Comparison of ENCODE assay signal across 8 cellular contexts in the genomic region with DNA sequence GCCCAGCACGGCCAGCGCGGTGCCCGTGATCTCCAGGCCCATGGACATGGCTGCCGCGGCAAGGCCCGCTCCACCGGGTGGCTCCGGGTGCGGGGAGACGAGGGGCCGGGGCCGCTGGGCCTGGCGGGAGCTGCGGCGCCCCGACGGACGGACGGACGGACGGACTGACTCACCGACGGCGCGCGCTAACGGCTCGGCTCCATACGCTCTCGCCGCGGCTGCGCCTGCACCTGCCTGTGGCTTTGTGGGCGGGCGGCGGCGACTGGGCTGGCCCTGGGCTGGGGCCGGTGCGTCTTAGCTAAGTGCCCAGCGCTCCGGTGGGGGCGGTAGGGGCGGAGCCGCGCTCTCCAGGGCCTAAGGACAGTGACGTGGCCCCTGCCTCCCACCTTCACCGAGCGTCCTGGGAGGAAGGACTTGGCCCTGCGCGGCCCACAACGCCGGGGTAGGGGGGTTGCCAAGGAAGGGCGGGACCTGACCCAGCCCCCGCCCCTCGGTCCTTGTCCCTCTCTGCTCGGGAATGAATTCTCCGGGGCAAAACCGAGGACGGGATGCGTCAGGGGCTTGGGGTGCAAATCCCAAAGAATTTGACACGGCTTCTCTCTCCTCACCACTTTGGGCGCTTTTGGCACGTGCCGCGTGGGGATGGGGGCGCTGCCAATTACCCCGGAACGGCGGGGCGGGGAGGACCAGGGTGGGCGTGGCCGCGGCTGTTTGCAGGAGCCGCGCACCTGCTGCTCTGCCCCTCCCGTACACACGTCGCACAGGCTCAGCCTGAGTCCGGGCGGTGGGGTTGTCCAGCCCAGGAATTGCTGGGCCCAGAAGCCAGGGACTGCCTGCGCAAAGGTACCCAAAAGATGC. TPM values are rescaled to one million over a fixed set of nuclear protein-coding genes. Genes with fewer than 3 reads are reported as not detected.
DNase-seq lines count a peak whose midpoint lies in the region; ATAC-seq and TF ChIP-seq lines count a peak whose summit lies in the region.

A gene with protein sequence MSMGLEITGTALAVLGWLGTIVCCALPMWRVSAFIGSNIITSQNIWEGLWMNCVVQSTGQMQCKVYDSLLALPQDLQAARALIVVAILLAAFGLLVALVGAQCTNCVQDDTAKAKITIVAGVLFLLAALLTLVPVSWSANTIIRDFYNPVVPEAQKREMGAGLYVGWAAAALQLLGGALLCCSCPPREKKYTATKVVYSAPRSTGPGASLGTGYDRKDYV (minus strand): TSS at position 269 of the 858 bp plus-strand sequence. CDS start 221 bp downstream, at position 48.

- TF ChIP-seq EP300 in SK-N-SH (IDR thresholded peaks at IDR 0.05; ENCODE audit: borderline replicate concordance in 1 of 2, low read depth in 1 of 2, low read length in 1 of 2) (no peak), ovary (IDR thresholded peaks at IDR 0.05) (no peak)

- H3K9me3 ChIP-seq in SK-N-SH (no peaks in the 10 kb centered on the region), ovary (no peaks in the 10 kb centered on the region)

- peak within 1 kb of the TSS; percentile 73 for H3K9ac ChIP-seq in KMS-11
- H3K9ac ChIP-seq in SK-N-SH, result no peak within 1 kb of the TSS

- H3K4me2 ChIP-seq in KMS-11 (peak within 1 kb of the TSS; percentile 35), SK-N-SH (peak within 1 kb of the TSS; percentile 61)

- H3K27me3 ChIP-seq in KMS-11 (ENCODE audit: insufficient read depth, low read depth) (no peaks in the 10 kb centered on the region), SK-N-SH (ENCODE audit: insufficient read depth) (no peaks in the 10 kb centered on the region), ovary (no peaks in the 10 kb centered on the region)

- DNase-seq in SK-N-SH (peak; percentile 82), ovary (no peak), HPDE6-E6E7 (ENCODE audit: extremely low spot score) (no peak)

- H3K27ac ChIP-seq in C4-2B, result peak within 1 kb of the TSS; percentile 85
- peak within 1 kb of the TSS; percentile 62 for H3K27ac ChIP-seq in KMS-11
- H3K27ac ChIP-seq in SK-N-SH (ENCODE audit: low read depth in 2 of 2, low read length in 1 of 2), result no peak within 1 kb of the TSS
- no peak within 1 kb of the TSS for H3K27ac ChIP-seq in ovary

- no peaks in the 10 kb centered on the region for H4K20me1 ChIP-seq in KMS-11 (ENCODE audit: insufficient read depth)
- no peaks in the 10 kb centered on the region for H4K20me1 ChIP-seq in SK-N-SH (ENCODE audit: insufficient read depth)

- CTCF ChIA-PET in SK-N-SH (lab: Yijun Ruan, JAX), result interaction anchor here (0.9 to 1.4 kb wide), 2 partner anchors 24 to 163 kb away, joined by 3 to 4 read pairs; no protein-coding TSS in a partner anchor

- TF ChIP-seq POLR2A in ovary (IDR thresholded peaks at IDR 0.05), result no peak

- H3K4me1 ChIP-seq in KMS-11 (ENCODE audit: low read depth, poor library complexity, severe bottlenecking), result peaks cover 64% of the 10 kb centered on the region
- H3K4me1 ChIP-seq in SK-N-SH (ENCODE audit: control insufficient read depth in 1 of 2, insufficient read depth in 2 of 2, low read depth in 1 of 2, low read length in 1 of 2), result peaks cover 0 to 6% of the 10 kb centered on the region in 2 experiments; a peak in 1 of 4 replicates
- H3K4me1 ChIP-seq in ovary (ENCODE audit: insufficient read depth), result no peaks in the 10 kb centered on the region

- H3F3A ChIP-seq in SK-N-SH (replicated peaks; ENCODE audit: insufficient read depth), result no peaks in the 10 kb centered on the region

- TF ChIP-seq RAD21 in SK-N-SH (IDR thresholded peaks at IDR 0.05; ENCODE audit: low read length), result no peak

- ATAC-seq in esophagus mucosa (peak; percentile 65), HG03520 (IDR thresholded peaks at IDR 0.05; ENCODE audit: unreplicated experiment) (no peak), GM21447 (IDR thresholded peaks at IDR 0.05; ENCODE audit: unreplicated experiment) (no peak)

- POLR2A ChIA-PET in SK-N-SH (lab: Yijun Ruan, JAX), result no interaction called here

- TF ChIP-seq CTCF in C4-2B (conservative IDR thresholded peaks at IDR 0.05) (no peak), KMS-11 (conservative IDR thresholded peaks at IDR 0.05; ENCODE audit: low read depth, low read length) (no peak), SK-N-SH (IDR thresholded peaks at IDR 0.05) (no peak), ovary (IDR thresholded peaks at IDR 0.05) (no peak)

- 31% methylated on average over 56 of the region's 82 CpGs for WGBS in SK-N-SH (ENCODE audit: low lambda C conversion rate)
- WGBS in ovary, 3 donors, result 0 to 2% (median 1%) methylated on average over 47 to 82 of the region's 82 CpGs

- peak within 1 kb of the TSS; percentile 96 for H2AFZ ChIP-seq in KMS-11 (ENCODE audit: low read depth)
- no peak within 1 kb of the TSS for H2AFZ ChIP-seq in SK-N-SH (ENCODE audit: low read depth)

- intact Hi-C loops in ovary (cut with DNase I), result no loop called here

- no peaks in the 10 kb centered on the region for H3K36me3 ChIP-seq in KMS-11 (ENCODE audit: insufficient read depth)
- H3K36me3 ChIP-seq in SK-N-SH (replicated peaks in 1 of 2; ENCODE audit: control insufficient read depth in 1 of 2, insufficient read depth in 2 of 2, low read length in 1 of 2), result no peaks in the 10 kb centered on the region
- no peaks in the 10 kb centered on the region for H3K36me3 ChIP-seq in ovary

- H3K4me3 ChIP-seq in KMS-11 (IDR thresholded peaks at IDR 0.05; ENCODE audit: insufficient read depth, low read depth, low read length) (no peak within 1 kb of the TSS), SK-N-SH (ENCODE audit: low read depth in 2 of 2, low read length in 1 of 2) (peak within 1 kb of the TSS; percentile 9 to 37; a peak in 2 of 4 replicates), ovary (peak within 1 kb of the TSS; percentile 18)

- H3K79me2 ChIP-seq in KMS-11 (ENCODE audit: insufficient read depth, low read depth) (no peaks in the 10 kb centered on the region), SK-N-SH (ENCODE audit: insufficient read depth) (no peaks in the 10 kb centered on the region)

- H3K9me2 ChIP-seq in SK-N-SH, result no peaks in the 10 kb centered on the region

TF ChIP-seq in SK-N-SH, 30 proteins besides CTCF, POLR2A, EP300 and RAD21:
- TF ChIP-seq FOSL2 (IDR thresholded peaks at IDR 0.05; ENCODE audit: borderline replicate concordance, low read depth) (no peak), MXI1 (IDR thresholded peaks at IDR 0.05; ENCODE audit: low read depth, low read length) (0 out of 2 replicates have a peak, but pooled peaks have one; percentile 23)
- TF ChIP-seq, protein P1, sequence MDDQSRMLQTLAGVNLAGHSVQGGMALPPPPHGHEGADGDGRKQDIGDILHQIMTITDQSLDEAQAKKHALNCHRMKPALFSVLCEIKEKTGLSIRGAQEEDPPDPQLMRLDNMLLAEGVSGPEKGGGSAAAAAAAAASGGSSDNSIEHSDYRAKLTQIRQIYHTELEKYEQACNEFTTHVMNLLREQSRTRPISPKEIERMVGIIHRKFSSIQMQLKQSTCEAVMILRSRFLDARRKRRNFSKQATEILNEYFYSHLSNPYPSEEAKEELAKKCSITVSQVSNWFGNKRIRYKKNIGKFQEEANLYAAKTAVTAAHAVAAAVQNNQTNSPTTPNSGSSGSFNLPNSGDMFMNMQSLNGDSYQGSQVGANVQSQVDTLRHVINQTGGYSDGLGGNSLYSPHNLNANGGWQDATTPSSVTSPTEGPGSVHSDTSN (IDR thresholded peaks at IDR 0.05), result no peak
TF ChIP-seq in SK-N-SH: peak in this region for 1.

RNA-seq across cellular contexts. Expression of the gene that starts here (rescaled TPM):
- 0.05 and 0.08 TPM in 2 replicates for polyA plus RNA-seq in SK-N-SH (2012; rRNA removed)
- polyA plus RNA-seq in SK-N-SH (2012; cell fraction: cytosol; rRNA removed), result 0.07 TPM in 1 of 2 replicates, not detected in the other
- polyA plus RNA-seq in SK-N-SH (2012; cell fraction: nucleus; rRNA removed), result 0.07 TPM in 1 of 2 replicates, not detected in the other
- total RNA-seq in esophagus mucosa, result 0.64 TPM
- total RNA-seq in ovary, result 100 to 1,000 TPM in 1 of 7 donors, 10 to 100 TPM in 1, 1 to 10 TPM in 3, not detected in 2; 3.3 to 253 (median 8.2) TPM
- polyA plus RNA-seq in ovary, result under 1 TPM in 1 of 2 donors, not detected in 1; 0.30 TPM

Comparison
In these comparisons a context has a peak if more than half of its experiments do, and no peak if none do; other contexts are left out.
1. Peak in DNase-seq, H3K4me3 ChIP-seq and H3K4me2 ChIP-seq in SK-N-SH; RNA of the gene not detected or under 1 TPM.
2. Peak in ATAC-seq in esophagus mucosa; RNA of the gene not detected or under 1 TPM.
3. H3K27ac ChIP-seq: peak in C4-2B (single experiment) and KMS-11 (single experiment); none in SK-N-SH (0 of 2) and ovary (0 of 2).